16 cellular contexts compared by ENCODE assay signal in the genomic region with DNA sequence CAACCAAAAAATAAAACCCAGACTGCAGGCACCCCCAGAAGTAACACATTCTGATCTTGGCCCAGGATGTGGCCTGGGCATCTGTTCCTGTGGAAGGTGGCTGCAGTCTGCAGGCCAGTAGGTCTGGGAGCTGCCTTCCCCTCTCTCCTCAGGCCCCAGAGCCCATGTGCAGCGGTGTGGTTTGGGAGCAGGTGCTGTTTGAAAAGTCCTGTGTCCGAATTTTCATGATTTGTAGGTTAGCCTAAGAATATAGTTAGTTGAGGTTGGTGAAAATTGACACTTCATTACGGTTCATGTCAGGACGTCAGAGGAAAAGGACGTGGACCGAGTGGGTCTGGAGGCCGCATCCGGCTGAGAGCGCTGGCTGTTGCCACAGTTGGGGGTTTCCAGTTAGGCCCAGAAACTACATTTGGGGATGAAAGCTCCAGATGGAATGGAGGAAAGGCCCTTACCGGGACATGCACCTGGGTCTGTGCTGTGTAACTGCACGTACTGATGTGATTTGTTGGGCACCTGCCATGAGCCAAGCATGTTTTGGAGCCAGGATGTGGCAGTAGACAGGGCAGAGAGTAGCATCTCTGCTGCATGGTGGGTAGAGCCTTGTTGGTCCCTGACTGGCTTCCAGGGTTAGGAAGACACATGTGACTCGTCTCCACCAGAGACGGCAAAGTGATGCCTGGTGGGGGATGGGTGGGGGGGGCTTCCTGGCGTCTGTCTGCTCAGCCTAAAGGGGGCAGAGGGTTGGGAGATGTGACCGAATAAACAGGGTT. TPM values are rescaled to one million over a fixed set of nuclear protein-coding genes. Genes with fewer than 3 reads are reported as not detected.
"Had no signal": no experiment of that assay in that cellular context is flagged by ENCODE, and none has a peak within 500 bp of the region (broad histone marks: within the 10 kb centered on the region; RNA-seq: fewer than 3 reads in every experiment).

No MANE protein-coding gene starts in this region.

- H3K27me3 ChIP-seq: colonic mucosa, stomach, testis had no signal

- FAIRE-seq: endometrium, frontal cortex, small intestine had no signal

- DNase-seq: activated CD4-positive, alpha-beta memory T cell treated with anti-CD3 and anti-CD28 coated beads for 36 hours; activated CD4-positive, alpha-beta T cell treated with anti-CD3 and anti-CD28 coated beads for 4 hours; activated T-cell treated with anti-CD3 and anti-CD28 coated beads for 4 hours; amniotic stem cell; colonic mucosa; kidney glomerular epithelial cell; natural killer cell; small intestine; stimulated activated CD4-positive, alpha-beta T cell treated with anti-CD3 and anti-CD28 coated beads, Interleukin-4, amount 100 ng/mL, for 24 hours; stomach; SW 1271; T-helper 2 cell; testis had no signal

- H3K4me3 ChIP-seq: colonic mucosa, stomach, testis had no signal

- H3K36me3 ChIP-seq: colonic mucosa had no signal

- H3K27ac ChIP-seq: colonic mucosa, stomach, testis had no signal

- ATAC-seq: stimulated activated effector memory CD8-positive, alpha-beta T cell treated with anti-CD3 and anti-CD28 coated beads, Interleukin-12 subunit alpha, Interleukin-12 subunit beta, amount 100 ng/mL, for 72 hours had no signal

- H3K9me3 ChIP-seq: colonic mucosa, stomach, testis had no signal

RNA-seq across cellular contexts. Expression of gene HGFAC, which starts 21.7 kb away (rescaled TPM):
- total RNA-seq: activated CD4-positive, alpha-beta memory T cell treated with anti-CD3 and anti-CD28 coated beads for 36 hours; stomach had no signal

RNA-seq across cellular contexts. Expression of gene DOK7, which starts 43.1 kb away (rescaled TPM):
- total RNA-seq: activated CD4-positive, alpha-beta memory T cell treated with anti-CD3 and anti-CD28 coated beads for 36 hours had no signal
